ENCODE assay signal across 2 cellular contexts in genomic region chr1:19456915-19457554, GRCh38.
TF ChIP-seq lines count a peak whose summit lies in the region.

No MANE protein-coding gene starts in this region.

TF ChIP-seq in IMR-90, 13 proteins besides CTCF, POLR2A, EP300 and RAD21:
- no peak for TF ChIP-seq RCOR1 (IDR thresholded peaks at IDR 0.05; ENCODE audit: insufficient replicate concordance, low read length)
- TF ChIP-seq NFE2L2 (IDR thresholded peaks at IDR 0.05; ENCODE audit: low read depth, low read length), result no peak
- no peak for TF ChIP-seq CEBPB (IDR thresholded peaks at IDR 0.05; ENCODE audit: low read depth, low read length)
- TF ChIP-seq RFX5 (IDR thresholded peaks at IDR 0.05; ENCODE audit: low read depth, low read length), result no peak
- no peak for TF ChIP-seq ELK1 (IDR thresholded peaks at IDR 0.05; ENCODE audit: borderline replicate concordance, low read depth, low read length)
- TF ChIP-seq BHLHE40 (IDR thresholded peaks at IDR 0.05; ENCODE audit: low read depth, low read length), result no peak
- TF ChIP-seq MAFK (IDR thresholded peaks at IDR 0.05; ENCODE audit: low read depth, low read length), result no peak
- TF ChIP-seq FOS (IDR thresholded peaks at IDR 0.05; ENCODE audit: low read depth, low read length), result no peak
- TF ChIP-seq MAZ (IDR thresholded peaks at IDR 0.05; ENCODE audit: borderline replicate concordance, low read depth, low read length), result no peak
- no peak for TF ChIP-seq MXI1 (IDR thresholded peaks at IDR 0.05; ENCODE audit: borderline replicate concordance, low read depth, low read length)
- TF ChIP-seq SMC3 (IDR thresholded peaks at IDR 0.05; ENCODE audit: low read depth, low read length), result no peak
- TF ChIP-seq CHD1 (IDR thresholded peaks at IDR 0.05; ENCODE audit: low read depth, low read length), result no peak
- no peak for TF ChIP-seq USF2 (IDR thresholded peaks at IDR 0.05; ENCODE audit: low read depth, low read length)

TF ChIP-seq in H1, 55 proteins besides CTCF, POLR2A, EP300 and RAD21:
- TF ChIP-seq BACH1 (IDR thresholded peaks at IDR 0.05; ENCODE audit: low read length) (no peak), MAX (IDR thresholded peaks at IDR 0.05) (0 out of 2 replicates have a peak, but pooled peaks have one; percentile 10)
